Comparison of ENCODE assay signal across 11 cellular contexts in the genomic region with DNA sequence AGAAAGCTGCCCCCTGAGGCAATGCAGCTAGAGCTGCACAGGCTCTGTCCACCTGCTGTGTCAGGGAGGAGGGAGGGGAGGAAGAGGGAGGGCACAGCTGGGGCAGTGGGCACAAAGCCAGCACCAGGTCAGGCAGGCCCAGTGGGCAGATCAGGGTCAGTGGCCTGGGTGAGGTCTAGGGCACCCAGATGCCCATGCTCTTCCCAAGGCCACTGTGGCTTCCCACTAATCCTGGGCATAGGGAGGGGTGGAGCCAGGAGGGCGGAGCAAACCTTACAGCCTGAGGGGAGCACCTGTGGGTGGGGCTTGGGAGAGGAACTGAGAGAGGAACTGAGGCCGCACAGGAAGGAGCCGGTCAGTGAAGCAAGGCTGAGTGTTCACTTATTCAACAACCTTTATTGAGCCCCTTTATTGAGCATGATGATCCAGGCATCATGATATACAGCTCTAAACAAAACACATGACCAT. TPM values are rescaled to one million over a fixed set of nuclear protein-coding genes. Genes with fewer than 3 reads are reported as not detected.
DNase-seq lines count a peak whose midpoint lies in the region; ATAC-seq and TF ChIP-seq lines count a peak whose summit lies in the region.
"Had no signal": no experiment of that assay in that cellular context is flagged by ENCODE, and none has a peak within 500 bp of the region (broad histone marks: within the 10 kb centered on the region; RNA-seq: fewer than 3 reads in every experiment).

No MANE protein-coding gene starts in this region.

- H3K4me3 ChIP-seq in OCI-LY1 (ENCODE audit: low read depth, low read length, poor library complexity, severe bottlenecking) (peak overlapping the region; percentile 26), ovary (no peak overlapping the region)

- H3K4me1 ChIP-seq in OCI-LY1 (ENCODE audit: insufficient read depth, low read length, severe bottlenecking) (peaks cover 17% of the 10 kb centered on the region), ovary (ENCODE audit: insufficient read depth) (no peaks in the 10 kb centered on the region)

- H3K9me3 Mint-ChIP-seq in progenitor cell of endocrine pancreas (ENCODE audit: low read depth) = no peaks in the 10 kb centered on the region
- H3K9me3 Mint-ChIP-seq: CD8-positive, alpha-beta T cell; type B pancreatic cell had no signal

- peak; percentile 89 for DNase-seq in GM10248 (ENCODE audit: extremely low spot score)
- no peak for DNase-seq in activated CD4-positive, alpha-beta T cell treated with anti-CD3 and anti-CD28 coated beads for 4 hours
- DNase-seq in ovary = no peak
- no peak for DNase-seq in RKO (ENCODE audit: low spot score)
- no peak for DNase-seq in progenitor cell of endocrine pancreas (ENCODE audit: low spot score, unreplicated experiment)
- DNase-seq: CD8-positive, alpha-beta T cell; central memory CD4-positive, alpha-beta T cell had no signal

- 34 to 51% (median 45%) methylated on average over 3 of the region's 3 CpGs for WGBS in ovary, 3 donors

- intact Hi-C loops in ovary (cut with DNase I) = no loop called here

- peaks cover 53% of the 10 kb centered on the region for H3K27me3 Mint-ChIP-seq in progenitor cell of endocrine pancreas

- no peaks in the 10 kb centered on the region for H3K36me3 ChIP-seq in OCI-LY1 (ENCODE audit: insufficient read depth, low read length)
- no peaks in the 10 kb centered on the region for H3K36me3 ChIP-seq in ovary

- no peaks in the 10 kb centered on the region for H3K9me2 ChIP-seq in OCI-LY1 (ENCODE audit: low read depth, low read length)

- peaks cover 4% of the 10 kb centered on the region for H3K27me3 ChIP-seq in OCI-LY1 (ENCODE audit: insufficient read depth, low read length)
- no peaks in the 10 kb centered on the region for H3K27me3 ChIP-seq in ovary

- no peak for TF ChIP-seq POLR2A in ovary (IDR thresholded peaks at IDR 0.05)

- no peak overlapping the region for H3K27ac Mint-ChIP-seq in progenitor cell of endocrine pancreas
- H3K27ac Mint-ChIP-seq: CD8-positive, alpha-beta T cell; type B pancreatic cell had no signal

- H3K9me3 ChIP-seq in OCI-LY1 (ENCODE audit: low read length) (no peaks in the 10 kb centered on the region), ovary (no peaks in the 10 kb centered on the region)

- no peaks in the 10 kb centered on the region for H3K4me1 Mint-ChIP-seq in progenitor cell of endocrine pancreas (ENCODE audit: low read depth)

- H3F3A ChIP-seq in OCI-LY1 (ENCODE audit: insufficient read depth, low read length) = no peaks in the 10 kb centered on the region

- CTCF ChIA-PET in GM10248 (lab: Yijun Ruan, JAX) = interaction anchor here (0.8 to 7.4 kb wide), 8 partner anchors 13 to 83 kb away, joined by 3 to 75 read pairs (median 24); no protein-coding TSS in a partner anchor

- H3K27ac ChIP-seq in OCI-LY1 (ENCODE audit: low read depth, low read length, poor library complexity, severe bottlenecking) (peak overlapping the region; percentile 50), ovary (no peak overlapping the region)

- no peak overlapping the region for H3K4me3 Mint-ChIP-seq in progenitor cell of endocrine pancreas (ENCODE audit: low read depth)
- H3K4me3 Mint-ChIP-seq: CD8-positive, alpha-beta T cell; type B pancreatic cell had no signal

- H2AFZ ChIP-seq in OCI-LY1 (ENCODE audit: low read length) = no peak overlapping the region

- ATAC-seq in GM19438 (IDR thresholded peaks at IDR 0.05; ENCODE audit: low read depth, unreplicated experiment) = peak; percentile 99
- ATAC-seq in HG03045 (IDR thresholded peaks at IDR 0.05; ENCODE audit: unreplicated experiment) = peak; percentile 87
- ATAC-seq: CD8-positive, alpha-beta T cell had no signal

- no peak for TF ChIP-seq EP300 in ovary (IDR thresholded peaks at IDR 0.05)

- no peaks in the 10 kb centered on the region for H4K20me1 ChIP-seq in OCI-LY1 (ENCODE audit: insufficient read depth, low read length)

- TF ChIP-seq CTCF in GM10248 (IDR thresholded peaks at IDR 0.05; ENCODE audit: control extremely low read depth, extremely low read depth, low read depth, missing control alignments) (no peak), OCI-LY1 (IDR thresholded peaks at IDR 0.05; ENCODE audit: low read length) (no peak), ovary (IDR thresholded peaks at IDR 0.05) (no peak), progenitor cell of endocrine pancreas (IDR thresholded peaks at IDR 0.05; ENCODE audit: unreplicated experiment) (no peak)

- H3K4me2 ChIP-seq in OCI-LY1 (ENCODE audit: low read length) = peak overlapping the region; percentile 48

- no peaks in the 10 kb centered on the region for H3K79me2 ChIP-seq in OCI-LY1 (ENCODE audit: insufficient read depth, low read length)

- POLR2A ChIA-PET in GM10248 (lab: Yijun Ruan, JAX) = interaction anchor here (0.6 kb wide), 1 partner anchor 281 kb away, joined by 4 read pairs; no protein-coding TSS in a partner anchor

- H3K9ac ChIP-seq in OCI-LY1 (ENCODE audit: low read length) = no peak overlapping the region; the same call in 1 of the 2 replicates

- no peaks in the 10 kb centered on the region for H3K36me3 Mint-ChIP-seq in progenitor cell of endocrine pancreas (ENCODE audit: insufficient read depth)
- H3K36me3 Mint-ChIP-seq: CD8-positive, alpha-beta T cell; type B pancreatic cell had no signal

RNA-seq across cellular contexts. Expression of a gene that starts 55.1 kb away (rescaled TPM):
- total RNA-seq in ovary (under 1 TPM in 2 of 7 donors, not detected in 5; 0.23 to 0.67 TPM), progenitor cell of endocrine pancreas (not detected in 2 replicates)
- not detected for polyA plus RNA-seq in ovary
- total RNA-seq: CD8-positive, alpha-beta T cell had no signal
